ENCODE assay signal across 8 cellular contexts in genomic region chr6:28940859-28941680, GRCh38. TPM values are rescaled to one million over a fixed set of nuclear protein-coding genes. Genes with fewer than 3 reads are reported as not detected.
DNase-seq lines count a peak whose midpoint lies in the region; ATAC-seq and TF ChIP-seq lines count a peak whose summit lies in the region.

No MANE protein-coding gene starts in this region.

- H3K27ac ChIP-seq in C4-2B (peak overlapping the region; percentile 77), HL-60 (replicated peaks) (peak overlapping the region; percentile 58)

- no peaks in the 10 kb centered on the region for H3K9me3 ChIP-seq in mononuclear cell (ENCODE audit: low read depth, low read length)

- peaks cover 38% of the 10 kb centered on the region for H3K4me1 ChIP-seq in mononuclear cell (ENCODE audit: insufficient read depth, low read length)

- no peaks in the 10 kb centered on the region for H3K27me3 ChIP-seq in HL-60 (ENCODE audit: insufficient read depth, poor library complexity, severe bottlenecking)
- H3K27me3 ChIP-seq in mononuclear cell (ENCODE audit: insufficient read depth, low read length), result no peaks in the 10 kb centered on the region

- DNase-seq in HL-60 (ENCODE audit: low read depth in 1 of 2, low spot score in 1 of 2) (peak in 1 of 2 experiments; percentile 79), NOMO-1 treated with dmso at 0.1 percent for 144 hours (lab: John Stamatoyannopoulos, UW; ENCODE audit: unreplicated experiment) (peak; percentile 22), epithelial cell of esophagus (ENCODE audit: low read depth) (peak; percentile 82)
- peak; percentile 92 for DNase-seq in activated CD8-positive, alpha-beta memory T cell treated with anti-CD3 and anti-CD28 coated beads, Interleukin-2, amount 50 U/mL, for 48 hours
- peak; percentile 55 for DNase-seq in stimulated activated CD8-positive, alpha-beta memory T cell treated with anti-CD3 and anti-CD28 coated beads, Interleukin-4, amount 100 ng/mL, for 24 hours (ENCODE audit: low read depth)

- peak; percentile 54 for ATAC-seq in GM19463 (IDR thresholded peaks at IDR 0.05; ENCODE audit: unreplicated experiment)

- TF ChIP-seq CTCF in C4-2B (conservative IDR thresholded peaks at IDR 0.05), result no peak
- no peak for TF ChIP-seq CTCF in HL-60 (IDR thresholded peaks at IDR 0.05; ENCODE audit: insufficient read depth, low read length)
- no peak for TF ChIP-seq CTCF in epithelial cell of esophagus (IDR thresholded peaks at IDR 0.05; ENCODE audit: insufficient read depth, low read depth, low read length, missing control alignments)

- H3K4me3 ChIP-seq in HL-60 (replicated peaks; ENCODE audit: insufficient read depth, low read length) (peak overlapping the region; percentile 81), epithelial cell of esophagus (ENCODE audit: low read length) (peak overlapping the region; percentile 92), mononuclear cell (ENCODE audit: low read length) (peak overlapping the region; percentile 30)

RNA-seq across cellular contexts. Expression of gene TRIM27, which starts 17.3 kb away (rescaled TPM):
- 18.5 TPM for total RNA-seq in mononuclear cell

Comparison
In these comparisons a context has a peak if more than half of its experiments do, and no peak if none do; other contexts are left out.
1. H3K4me3 ChIP-seq: peak in every context shown above with its lines; median percentile 92 in epithelial cell of esophagus; 81 in HL-60; 30 in mononuclear cell.